8 cellular contexts compared by ENCODE assay signal in genomic region chr11:2944953-2945756, GRCh38. TPM values are rescaled to one million over a fixed set of nuclear protein-coding genes. Genes with fewer than 3 reads are reported as not detected.
A peak's percentile ranks its signal among the peaks of the same experiment; 100 is the strongest.
DNase-seq lines count a peak whose midpoint lies in the region; ATAC-seq and TF ChIP-seq lines count a peak whose summit lies in the region.

No MANE protein-coding gene starts in this region.

- H3K27ac ChIP-seq in PC-9 = no peak overlapping the region

- no peaks in the 10 kb centered on the region for H3K27me3 ChIP-seq in PC-9 (ENCODE audit: insufficient read depth, low read depth)

- DNase-seq in GM10266 (ENCODE audit: extremely low spot score) (peak; percentile 20), middle frontal gyrus (ENCODE audit: extremely low spot score, low spot score) (peak; percentile 88), NCI-H446 (lab: John Stamatoyannopoulos, UW) (no peak), PC-9 (no peak)
- peak; percentile 75 for DNase-seq in activated CD4-positive, alpha-beta memory T cell treated with anti-CD3 and anti-CD28 coated beads for 36 hours
- no peak for DNase-seq in stimulated activated naive CD8-positive, alpha-beta T cell treated with anti-CD3 and anti-CD28 coated beads, Interleukin-15, amount 100 ng/mL, for 72 hours

- H3K4me1 ChIP-seq in PC-9 (replicated peaks; ENCODE audit: insufficient read depth) = peaks cover 17% of the 10 kb centered on the region

- H3K4me3 Mint-ChIP-seq in activated CD4-positive, alpha-beta memory T cell treated with anti-CD3 and anti-CD28 coated beads for 36 hours = no peak overlapping the region
- no peak overlapping the region for H3K4me3 Mint-ChIP-seq in stimulated activated naive CD8-positive, alpha-beta T cell treated with anti-CD3 and anti-CD28 coated beads, Interleukin-15, amount 100 ng/mL, for 72 hours

- CTCF ChIA-PET in activated CD4-positive, alpha-beta memory T cell treated with anti-CD3 and anti-CD28 coated beads for 36 hours (lab: Charles Lee) = interaction anchor here (0.8 to 2.6 kb wide), 4 partner anchors 11 to 147 kb away, joined by 3 to 13 read pairs (median 5); partner anchors contain the start of gene PHLDA2
- CTCF ChIA-PET in PC-9 (lab: Charles Lee) = no interaction called here

- no peak overlapping the region for H3K4me3 ChIP-seq in PC-9

- H3K9me3 ChIP-seq in PC-9 (ENCODE audit: insufficient read depth, low read depth) = no peaks in the 10 kb centered on the region

- H3K36me3 Mint-ChIP-seq in activated CD4-positive, alpha-beta memory T cell treated with anti-CD3 and anti-CD28 coated beads for 36 hours = peaks cover 49% of the 10 kb centered on the region

- ATAC-seq in esophagus mucosa = peak; percentile 49
- peak; percentile 40 for ATAC-seq in stimulated activated naive CD8-positive, alpha-beta T cell treated with anti-CD3 and anti-CD28 coated beads, Interleukin-15, amount 100 ng/mL, for 72 hours
- no peak for ATAC-seq in HG03045 (IDR thresholded peaks at IDR 0.05; ENCODE audit: unreplicated experiment)

- H3F3A ChIP-seq in PC-9 (ENCODE audit: insufficient read depth, low read depth) = peaks cover 21% of the 10 kb centered on the region

- intact Hi-C loops in activated CD4-positive, alpha-beta memory T cell treated with anti-CD3 and anti-CD28 coated beads for 36 hours (cut with micrococcal nuclease) = no loop called here
- intact Hi-C loops in PC-9 (cut with micrococcal nuclease; ENCODE audit: unreplicated experiment) = no loop called here

- H2AFZ ChIP-seq in PC-9 = no peak overlapping the region

- no TSS peak for BruUV-seq in PC-9 (replicated peaks; lab: Mats Ljungman, UMichigan)

- no peaks in the 10 kb centered on the region for H3K79me2 ChIP-seq in PC-9 (ENCODE audit: low read depth)

- no peaks in the 10 kb centered on the region for H3K9me2 ChIP-seq in PC-9 (ENCODE audit: insufficient read depth)

- H3K4me1 Mint-ChIP-seq in activated CD4-positive, alpha-beta memory T cell treated with anti-CD3 and anti-CD28 coated beads for 36 hours (ENCODE audit: low read depth) = peaks cover 45% of the 10 kb centered on the region
- H3K4me1 Mint-ChIP-seq in stimulated activated naive CD8-positive, alpha-beta T cell treated with anti-CD3 and anti-CD28 coated beads, Interleukin-15, amount 100 ng/mL, for 72 hours = peaks cover 84% of the 10 kb centered on the region

- POLR2A ChIA-PET in activated CD4-positive, alpha-beta memory T cell treated with anti-CD3 and anti-CD28 coated beads for 36 hours (lab: Charles Lee) = no interaction called here
- POLR2A ChIA-PET in PC-9 (lab: Charles Lee; ENCODE audit: unreplicated experiment) = no interaction called here

- no peaks in the 10 kb centered on the region for H3K27me3 Mint-ChIP-seq in activated CD4-positive, alpha-beta memory T cell treated with anti-CD3 and anti-CD28 coated beads for 36 hours
- no peaks in the 10 kb centered on the region for H3K27me3 Mint-ChIP-seq in stimulated activated naive CD8-positive, alpha-beta T cell treated with anti-CD3 and anti-CD28 coated beads, Interleukin-15, amount 100 ng/mL, for 72 hours

- TF ChIP-seq CTCF in GM10266 (IDR thresholded peaks at IDR 0.05; ENCODE audit: control insufficient read depth, insufficient read depth, low read depth, missing control alignments) = no peak
- TF ChIP-seq CTCF in PC-9 (conservative IDR thresholded peaks at IDR 0.05) = no peak

- no peaks in the 10 kb centered on the region for H3K36me3 ChIP-seq in PC-9 (ENCODE audit: low read depth)

- no peaks in the 10 kb centered on the region for H3K9me3 Mint-ChIP-seq in activated CD4-positive, alpha-beta memory T cell treated with anti-CD3 and anti-CD28 coated beads for 36 hours
- H3K9me3 Mint-ChIP-seq in stimulated activated naive CD8-positive, alpha-beta T cell treated with anti-CD3 and anti-CD28 coated beads, Interleukin-15, amount 100 ng/mL, for 72 hours = no peaks in the 10 kb centered on the region

- no peaks in the 10 kb centered on the region for H4K20me1 ChIP-seq in PC-9 (ENCODE audit: insufficient read depth)

- no peak overlapping the region for H3K4me2 ChIP-seq in PC-9

- peak overlapping the region; percentile 26 for H3K27ac Mint-ChIP-seq in activated CD4-positive, alpha-beta memory T cell treated with anti-CD3 and anti-CD28 coated beads for 36 hours
- H3K27ac Mint-ChIP-seq in stimulated activated naive CD8-positive, alpha-beta T cell treated with anti-CD3 and anti-CD28 coated beads, Interleukin-15, amount 100 ng/mL, for 72 hours = peak overlapping the region; percentile 30 to 94

RNA-seq across cellular contexts. Expression of gene PHLDA2, which starts 15.9 kb away (rescaled TPM):
- total RNA-seq in activated CD4-positive, alpha-beta memory T cell treated with anti-CD3 and anti-CD28 coated beads for 36 hours = 1 to 10 TPM; 7.6 to 8.3 TPM
- total RNA-seq in esophagus mucosa = 45.0 TPM
- 10.7 and 14.1 TPM in 2 replicates for total RNA-seq in PC-9 (2021)

RNA-seq across cellular contexts. Expression of gene NAP1L4, which starts 47.0 kb away (rescaled TPM):
- 100 to 1,000 TPM; 261 to 263 TPM for total RNA-seq in activated CD4-positive, alpha-beta memory T cell treated with anti-CD3 and anti-CD28 coated beads for 36 hours
- 113 TPM for total RNA-seq in esophagus mucosa
- 73.3 and 86.7 TPM in 2 replicates for total RNA-seq in PC-9 (2021)

RNA-seq across cellular contexts. Expression of gene CDKN1C, which starts 59.6 kb away (rescaled TPM):
- total RNA-seq in activated CD4-positive, alpha-beta memory T cell treated with anti-CD3 and anti-CD28 coated beads for 36 hours = under 1 TPM; 0.41 to 0.69 TPM
- total RNA-seq in esophagus mucosa (3.5 TPM), PC-9 (2021) (5.1 and 7.6 TPM in 2 replicates)

Comparison
In these comparisons a context has a peak if more than half of its experiments do, and no peak if none do; other contexts are left out.
1. DNase-seq: peak in GM10266 (single experiment), activated CD4-positive, alpha-beta memory T cell treated with anti-CD3 and anti-CD28 coated beads for 36 hours (single experiment) and middle frontal gyrus (single experiment); none in stimulated activated naive CD8-positive, alpha-beta T cell treated with anti-CD3 and anti-CD28 coated beads, Interleukin-15, amount 100 ng/mL, for 72 hours (0 of 2), NCI-H446 (0 of 2) and PC-9 (0 of 2).